21 cellular contexts compared by ENCODE assay signal in the genomic region with DNA sequence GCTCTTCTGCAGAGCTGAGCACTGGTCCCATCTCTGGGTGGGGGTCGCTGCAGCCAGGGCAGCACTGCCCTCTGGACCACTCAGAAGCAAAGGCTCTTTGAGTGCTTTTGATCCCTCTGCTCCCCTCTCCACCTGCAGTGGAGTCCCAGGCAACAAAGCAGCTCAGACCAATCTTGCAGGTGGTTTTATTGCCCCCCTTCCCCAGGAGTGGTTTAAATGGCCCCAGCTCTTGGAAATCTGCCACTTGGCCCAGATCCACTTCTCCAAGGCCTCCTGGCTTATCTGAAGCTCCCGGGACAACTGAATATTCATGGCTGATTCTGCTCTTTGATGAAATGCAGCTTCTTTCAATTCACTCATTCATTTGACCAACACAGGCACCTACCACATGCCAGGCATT. TPM values are rescaled to one million over a fixed set of nuclear protein-coding genes. Genes with fewer than 3 reads are reported as not detected.
DNase-seq lines count a peak whose midpoint lies in the region; ATAC-seq and TF ChIP-seq lines count a peak whose summit lies in the region.
"Had no signal": no experiment of that assay in that cellular context is flagged by ENCODE, and none has a peak within 500 bp of the region (broad histone marks: within the 10 kb centered on the region; RNA-seq: fewer than 3 reads in every experiment).

No MANE protein-coding gene starts in this region.

- H3K4me3 ChIP-seq in rectal smooth muscle tissue (ENCODE audit: low read length) (no peak overlapping the region), right atrium auricular region (no peak overlapping the region)
- H3K4me3 ChIP-seq: left ventricle myocardium inferior, MG63, PC-9, suprapubic skin had no signal

- H3K27ac ChIP-seq in VCaP (peak overlapping the region; percentile 61; the same call in 1 of the 2 replicates), rectal smooth muscle tissue (ENCODE audit: low read depth, low read length) (peak overlapping the region; percentile 11), right atrium auricular region (no peak overlapping the region)
- H3K27ac ChIP-seq: left ventricle myocardium inferior, PC-9, suprapubic skin had no signal

- TF ChIP-seq CTCF in VCaP (conservative IDR thresholded peaks at IDR 0.05) (no peak), right atrium auricular region (IDR thresholded peaks at IDR 0.05) (no peak)

- H3K27me3 ChIP-seq in rectal smooth muscle tissue (ENCODE audit: control insufficient read depth, insufficient read depth, low read length) = no peaks in the 10 kb centered on the region
- no peaks in the 10 kb centered on the region for H3K27me3 ChIP-seq in right atrium auricular region

- H3K36me3 ChIP-seq in rectal smooth muscle tissue (ENCODE audit: control insufficient read depth, insufficient read depth, low read length) (no peaks in the 10 kb centered on the region), right atrium auricular region (no peaks in the 10 kb centered on the region)
- H3K36me3 ChIP-seq: left ventricle myocardium inferior, MG63, suprapubic skin had no signal

- DNase-seq in NCI-H510A treated with DMSO at 0.1 percent for 48 hours (lab: John Stamatoyannopoulos, UW) (peak; percentile 30), NCI-H510A (lab: John Stamatoyannopoulos, UW) (no peak), NCI-H2029 (lab: John Stamatoyannopoulos, UW) (peak; percentile 35), right atrium auricular region (ENCODE audit: low spot score) (no peak)
- no peak for DNase-seq in activated CD4-positive, alpha-beta T cell treated with anti-CD3 and anti-CD28 coated beads for 4 hours
- DNase-seq: activated B cell treated with CpG ODN at 0.5 μM for 24 hours; activated CD8-positive, alpha-beta T cell treated with anti-CD3 and anti-CD28 coated beads, Interleukin-2, amount 10 ng/mL, durations not matched to agents 7 days and 5 days; activated T-cell treated with anti-CD3 and anti-CD28 coated beads, Interleukin-2, amount 50 U/mL, for 48 hours; cortex of kidney; DMS53; left ventricle myocardium inferior; MG63; NCI-H446 treated with DMSO at 0.1 percent for 48 hours; PC-9; stimulated activated CD4-positive, alpha-beta T cell treated with anti-CD3 and anti-CD28 coated beads, Interleukin-15, amount 100 ng/mL, for 24 hours had no signal

- no peak overlapping the region for H3K9ac ChIP-seq in rectal smooth muscle tissue (ENCODE audit: low read length)

- H3K9me3 ChIP-seq in right atrium auricular region = no peaks in the 10 kb centered on the region
- H3K9me3 ChIP-seq: left ventricle myocardium inferior, MG63, suprapubic skin had no signal

- H3K4me1 ChIP-seq in rectal smooth muscle tissue (ENCODE audit: control insufficient read depth, insufficient read depth, low read length) = peaks cover 8% of the 10 kb centered on the region
- peaks cover 0 to 40% of the 10 kb centered on the region in 2 donors for H3K4me1 ChIP-seq in right atrium auricular region

- ATAC-seq in GM21717 (IDR thresholded peaks at IDR 0.05; ENCODE audit: unreplicated experiment) = no peak

RNA-seq across cellular contexts. Expression of a gene that starts 2.7 kb away (rescaled TPM):
- under 1 TPM; 0.43 to 0.70 TPM for total RNA-seq in right atrium auricular region
- total RNA-seq: activated CD8-positive, alpha-beta T cell treated with anti-CD3 and anti-CD28 coated beads, Interleukin-2, amount 10 ng/mL, durations not matched to agents 7 days and 5 days; mononuclear cell; PC-9; T-helper 2 cell treated with Interferon-gamma antibody and Interleukin-4, amounts not matched to agents 100 ng/mL and 5 ng/mL, for 36 hours had no signal

Comparison
In these comparisons a context has a peak if more than half of its experiments do, and no peak if none do; other contexts are left out.
1. DNase-seq: peak in NCI-H510A treated with DMSO at 0.1 percent for 48 hours (single experiment) and NCI-H2029 (single experiment); none in NCI-H510A (single experiment), activated CD4-positive, alpha-beta T cell treated with anti-CD3 and anti-CD28 coated beads for 4 hours (0 of 2) and right atrium auricular region (single experiment).
2. H3K27ac ChIP-seq: peak in VCaP (single experiment) and rectal smooth muscle tissue (single experiment); none in right atrium auricular region (0 of 2).